8 cellular contexts compared by ENCODE assay signal in the genomic region with DNA sequence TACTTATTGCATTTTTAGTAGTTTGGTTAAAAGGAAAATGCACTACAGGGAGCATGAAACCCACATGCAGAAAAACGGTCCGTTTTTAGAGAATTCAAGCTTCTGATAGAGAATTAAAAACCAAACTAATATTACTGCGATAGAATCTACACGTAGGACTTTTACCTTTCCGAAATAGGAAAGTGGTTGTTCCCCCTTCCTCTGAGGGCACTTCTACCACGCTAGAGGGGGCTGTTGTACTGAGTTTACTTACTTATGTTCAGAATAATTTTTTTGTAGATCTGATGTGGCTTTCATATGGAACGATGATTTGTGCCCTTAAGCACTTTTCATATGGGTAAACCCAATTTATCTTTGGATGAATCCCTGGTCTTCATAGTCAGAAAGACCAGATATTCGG.
DNase-seq lines count a peak whose midpoint lies in the region; ATAC-seq, FAIRE-seq and TF ChIP-seq lines count a peak whose summit lies in the region.

No MANE protein-coding gene starts in this region.

- no peak overlapping the region for H3K27ac Mint-ChIP-seq in neural crest cell (ENCODE audit: unreplicated experiment)

- intact Hi-C loops in endothelial cell of umbilical vein (cut with micrococcal nuclease): loop anchor here (1.0 to 10.0 kb wide), 10 partner anchors 226 to 831 kb away; no protein-coding TSS in a partner anchor

- dilution Hi-C loops in endothelial cell of umbilical vein (cut with MboI; ENCODE audit: extremely low pct_ligation_motif_present, low sequenced_read_pairs): no loop called here

- H3K27ac ChIP-seq in endothelial cell of umbilical vein (ENCODE audit: insufficient read depth, low read depth, low read length): no peak overlapping the region

- peaks cover 35% of the 10 kb centered on the region for H3K4me1 Mint-ChIP-seq in neural crest cell

- H3K4me1 ChIP-seq in endothelial cell of umbilical vein (ENCODE audit: control insufficient read depth, extremely low read depth, insufficient read depth, low read length): peaks cover 8% of the 10 kb centered on the region

- no peaks in the 10 kb centered on the region for H4K20me1 ChIP-seq in endothelial cell of umbilical vein (replicated peaks; ENCODE audit: control insufficient read depth, extremely low read depth, insufficient read depth, low read length)

- no peaks in the 10 kb centered on the region for H3K27me3 Mint-ChIP-seq in neural crest cell (ENCODE audit: low read depth)

- H2AFZ ChIP-seq in endothelial cell of umbilical vein (ENCODE audit: low read depth, low read length): no peak overlapping the region

- no peak for TF ChIP-seq POLR2A in endothelial cell of umbilical vein (IDR thresholded peaks at IDR 0.05; ENCODE audit: low read depth, low read length)

- no peaks in the 10 kb centered on the region for H3K9me3 Mint-ChIP-seq in neural crest cell

- no peaks in the 10 kb centered on the region for H3K9me3 ChIP-seq in endothelial cell of umbilical vein (replicated peaks; ENCODE audit: control insufficient read depth, insufficient read depth, low read length)

- H3K36me3 Mint-ChIP-seq in neural crest cell (ENCODE audit: low read depth): peaks cover 7% of the 10 kb centered on the region

- no TSS peak for BruUV-seq in endothelial cell of umbilical vein (replicated peaks; lab: Mats Ljungman, UMichigan)

- H3K79me2 ChIP-seq in endothelial cell of umbilical vein (ENCODE audit: control insufficient read depth, insufficient read depth, low read length): no peaks in the 10 kb centered on the region

- H3K36me3 ChIP-seq in endothelial cell of umbilical vein (ENCODE audit: control insufficient read depth in 2 of 2, extremely low read depth in 1 of 2, insufficient read depth in 2 of 2, low read length in 2 of 2): no peaks in the 10 kb centered on the region

- H3K4me3 ChIP-seq in endothelial cell of umbilical vein (replicated peaks in 1 of 3; ENCODE audit: insufficient read depth in 1 of 3, low read depth in 1 of 3, low read length in 3 of 3): no peak overlapping the region

- H3K4me3 Mint-ChIP-seq in neural crest cell: no peak overlapping the region

- peak; percentile 30 for ATAC-seq in GM21619 (IDR thresholded peaks at IDR 0.05; ENCODE audit: unreplicated experiment)

- DNase-seq in AG20443 (ENCODE audit: low spot score) (peak; percentile 43), NCI-H2171 (lab: John Stamatoyannopoulos, UW) (peak; percentile 63), endothelial cell of umbilical vein (ENCODE audit: low read depth, low spot score) (peak; percentile 64), neural crest cell (ENCODE audit: low read depth, low spot score) (peak; percentile 21), GM19240 (ENCODE audit: insufficient read length, low spot score) (no peak), islet precursor cell (no peak)
- DNase-seq in activated CD4-positive, alpha-beta T cell treated with anti-CD3 and anti-CD28 coated beads for 48 hours: peak; percentile 48

- TF ChIP-seq CTCF in endothelial cell of umbilical vein (IDR thresholded peaks at IDR 0.05; ENCODE audit: extremely low read depth in 1 of 2, insufficient read depth in 1 of 2, low read depth in 1 of 2, low read length in 2 of 2): peak; percentile 63 to 65
- peak; percentile 74 for TF ChIP-seq CTCF in neural crest cell (conservative IDR thresholded peaks at IDR 0.05)

- no peak overlapping the region for H3K4me2 ChIP-seq in endothelial cell of umbilical vein (ENCODE audit: insufficient read depth, low read length)

- CTCF ChIA-PET in endothelial cell of umbilical vein (lab: Charles Lee): interaction anchor here (1.1 to 5.6 kb wide), 8 partner anchors 290 to 826 kb away, joined by 3 to 113 read pairs (median 6); partner anchors contain the start of gene CEP85L

- H3K9ac ChIP-seq in endothelial cell of umbilical vein (replicated peaks; ENCODE audit: extremely low read depth, insufficient read depth, low read length): no peak overlapping the region

- peaks cover 0 to 2% of the 10 kb centered on the region in 2 experiments for H3K27me3 ChIP-seq in endothelial cell of umbilical vein (ENCODE audit: control insufficient read depth in 2 of 2, insufficient read depth in 2 of 2, low read length in 2 of 2)

- peak; percentile 66 for FAIRE-seq in endothelial cell of umbilical vein (lab: Jason Lieb, UNC)

- POLR2A ChIA-PET in endothelial cell of umbilical vein (lab: Charles Lee): no interaction called here

- no peaks in the 10 kb centered on the region for H3K9me1 ChIP-seq in endothelial cell of umbilical vein (replicated peaks; ENCODE audit: control insufficient read depth, extremely low read depth, insufficient read depth, low read length)

TF ChIP-seq in endothelial cell of umbilical vein, 7 proteins besides CTCF, POLR2A, EP300 and RAD21:
- no peak for TF ChIP-seq JUN (IDR thresholded peaks at IDR 0.05; ENCODE audit: borderline replicate concordance, insufficient read depth, insufficient read length, low read depth)

Comparison
In these comparisons a context has a peak if more than half of its experiments do, and no peak if none do; other contexts are left out.
1. DNase-seq: peak in AG20443 (single experiment), NCI-H2171 (single experiment), activated CD4-positive, alpha-beta T cell treated with anti-CD3 and anti-CD28 coated beads for 48 hours (single experiment), endothelial cell of umbilical vein (single experiment) and neural crest cell (single experiment); none in GM19240 (single experiment) and islet precursor cell (single experiment).